ENCODE assay signal across 9 cellular contexts in the genomic region with DNA sequence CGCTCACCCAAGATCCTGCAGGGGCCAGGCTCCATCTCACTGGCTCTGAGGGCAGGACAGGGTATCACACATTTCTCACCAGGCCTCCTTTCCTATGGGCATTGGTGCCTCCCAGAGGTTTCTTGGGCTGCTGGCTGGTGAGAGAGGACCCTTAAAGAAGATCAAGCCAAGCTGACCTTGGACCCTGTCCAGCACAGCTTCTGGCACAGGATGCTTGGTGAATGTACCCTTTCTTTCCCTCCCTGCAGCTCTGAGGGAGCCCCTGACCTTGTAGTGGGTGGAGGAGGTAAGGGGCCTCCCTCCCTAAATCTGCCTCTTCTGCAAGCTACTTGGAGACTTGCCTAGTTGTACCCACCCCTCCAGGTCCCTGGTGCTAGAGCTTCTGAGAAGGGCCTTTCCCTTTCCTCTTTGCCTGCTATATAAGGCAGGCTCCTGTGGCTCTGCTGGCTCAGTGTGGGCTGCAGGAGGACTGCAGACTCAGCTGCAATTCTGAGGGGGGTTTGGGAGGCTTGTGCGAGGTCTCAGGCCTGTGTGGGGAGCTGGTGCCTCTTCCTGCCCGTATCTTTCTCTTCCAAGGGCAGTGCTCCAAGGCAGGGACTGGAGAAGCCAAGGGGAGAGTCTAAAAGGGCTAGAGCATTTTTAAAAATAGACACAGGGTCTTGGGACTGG. TPM values are rescaled to one million over a fixed set of nuclear protein-coding genes. Genes with fewer than 3 reads are reported as not detected.
A peak's percentile ranks its signal among the peaks of the same experiment; 100 is the strongest.
DNase-seq lines count a peak whose midpoint lies in the region; ATAC-seq and TF ChIP-seq lines count a peak whose summit lies in the region.
"Had no signal": no experiment of that assay in that cellular context is flagged by ENCODE, and none has a peak within 500 bp of the region (broad histone marks: within the 10 kb centered on the region; RNA-seq: fewer than 3 reads in every experiment).

No MANE protein-coding gene starts in this region.

- H3K9me3 ChIP-seq in psoas muscle, result no peaks in the 10 kb centered on the region

- intact Hi-C loops in psoas muscle (cut with DNase I), result no loop called here

- WGBS in psoas muscle, 3 donors, result 32 to 38% (median 33%) methylated on average over 3 of the region's 3 CpGs

- DNase-seq in EL (peak; percentile 45), fibroblast of gingiva (ENCODE audit: low read depth) (peak; percentile 25), psoas muscle (peak; percentile 30 to 68), DMS79 treated with DMSO at 0.1 percent for 48 hours (lab: John Stamatoyannopoulos, UW) (no peak), NCI-H2171 treated with DMSO at 0.1 percent for 48 hours (lab: John Stamatoyannopoulos, UW) (no peak)
- DNase-seq: T1000 had no signal

- no peak for TF ChIP-seq CTCF in psoas muscle (IDR thresholded peaks at IDR 0.05)

- ATAC-seq in SK-N-SH treated with all-trans-retinoic acid at 6 μM for 48 hours (peak; percentile 14), psoas muscle (peak; percentile 53 to 78 (median 66)), GM19452 (IDR thresholded peaks at IDR 0.05; ENCODE audit: unreplicated experiment) (no peak), HG02938 (IDR thresholded peaks at IDR 0.05; ENCODE audit: unreplicated experiment) (no peak)

- no peaks in the 10 kb centered on the region for H3K27me3 ChIP-seq in psoas muscle (ENCODE audit: insufficient read depth in 3 of 3, low read length in 2 of 3)

- H3K4me3 ChIP-seq in psoas muscle, result peak overlapping the region; percentile 18

- no peaks in the 10 kb centered on the region for H3K36me3 ChIP-seq in psoas muscle (ENCODE audit: insufficient read depth in 1 of 2, low read depth in 1 of 2)

- H3K27ac ChIP-seq in psoas muscle, result peak overlapping the region; percentile 85

- peaks cover 50% of the 10 kb centered on the region for H3K4me1 ChIP-seq in psoas muscle

TF ChIP-seq in SK-N-SH treated with all-trans-retinoic acid at 6 μM for 48 hours, 23 proteins besides CTCF, POLR2A, EP300 and RAD21:
- TF ChIP-seq ZC3H10 (CRISPR knock-in tag; IDR thresholded peaks at IDR 0.05) (no peak), ZNF70 (CRISPR knock-in tag; IDR thresholded peaks at IDR 0.05) (no peak), OSR1 (CRISPR knock-in tag; IDR thresholded peaks at IDR 0.05) (no peak), ARNTL (CRISPR knock-in tag; IDR thresholded peaks at IDR 0.05; ENCODE audit: borderline replicate concordance, low read depth) (no peak), RARB (CRISPR knock-in tag; IDR thresholded peaks at IDR 0.05) (no peak), ZFP30 (CRISPR knock-in tag; IDR thresholded peaks at IDR 0.05) (no peak), SNAI2 (CRISPR knock-in tag; IDR thresholded peaks at IDR 0.05) (no peak), PPARA (CRISPR knock-in tag; IDR thresholded peaks at IDR 0.05; ENCODE audit: borderline replicate concordance) (no peak), GLIS3 (CRISPR knock-in tag; IDR thresholded peaks at IDR 0.05) (no peak), CSDC2 (CRISPR knock-in tag; IDR thresholded peaks at IDR 0.05) (no peak), TOX (CRISPR knock-in tag; IDR thresholded peaks at IDR 0.05; ENCODE audit: borderline replicate concordance) (no peak), BACH2 (CRISPR knock-in tag; IDR thresholded peaks at IDR 0.05; ENCODE audit: borderline replicate concordance) (no peak), ZFP3 (CRISPR knock-in tag; IDR thresholded peaks at IDR 0.05) (no peak), ZNF565 (CRISPR knock-in tag; conservative IDR thresholded peaks at IDR 0.05; ENCODE audit: low read depth) (no peak)
- TF ChIP-seq, protein P1, sequence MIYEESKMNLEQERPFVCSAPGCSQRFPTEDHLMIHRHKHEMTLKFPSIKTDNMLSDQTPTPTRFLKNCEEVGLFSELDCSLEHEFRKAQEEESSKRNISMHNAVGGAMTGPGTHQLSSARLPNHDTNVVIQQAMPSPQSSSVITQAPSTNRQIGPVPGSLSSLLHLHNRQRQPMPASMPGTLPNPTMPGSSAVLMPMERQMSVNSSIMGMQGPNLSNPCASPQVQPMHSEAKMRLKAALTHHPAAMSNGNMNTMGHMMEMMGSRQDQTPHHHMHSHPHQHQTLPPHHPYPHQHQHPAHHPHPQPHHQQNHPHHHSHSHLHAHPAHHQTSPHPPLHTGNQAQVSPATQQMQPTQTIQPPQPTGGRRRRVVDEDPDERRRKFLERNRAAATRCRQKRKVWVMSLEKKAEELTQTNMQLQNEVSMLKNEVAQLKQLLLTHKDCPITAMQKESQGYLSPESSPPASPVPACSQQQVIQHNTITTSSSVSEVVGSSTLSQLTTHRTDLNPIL (CRISPR knock-in tag; IDR thresholded peaks at IDR 0.05; ENCODE audit: low read depth), result no peak
- TF ChIP-seq, protein P2, sequence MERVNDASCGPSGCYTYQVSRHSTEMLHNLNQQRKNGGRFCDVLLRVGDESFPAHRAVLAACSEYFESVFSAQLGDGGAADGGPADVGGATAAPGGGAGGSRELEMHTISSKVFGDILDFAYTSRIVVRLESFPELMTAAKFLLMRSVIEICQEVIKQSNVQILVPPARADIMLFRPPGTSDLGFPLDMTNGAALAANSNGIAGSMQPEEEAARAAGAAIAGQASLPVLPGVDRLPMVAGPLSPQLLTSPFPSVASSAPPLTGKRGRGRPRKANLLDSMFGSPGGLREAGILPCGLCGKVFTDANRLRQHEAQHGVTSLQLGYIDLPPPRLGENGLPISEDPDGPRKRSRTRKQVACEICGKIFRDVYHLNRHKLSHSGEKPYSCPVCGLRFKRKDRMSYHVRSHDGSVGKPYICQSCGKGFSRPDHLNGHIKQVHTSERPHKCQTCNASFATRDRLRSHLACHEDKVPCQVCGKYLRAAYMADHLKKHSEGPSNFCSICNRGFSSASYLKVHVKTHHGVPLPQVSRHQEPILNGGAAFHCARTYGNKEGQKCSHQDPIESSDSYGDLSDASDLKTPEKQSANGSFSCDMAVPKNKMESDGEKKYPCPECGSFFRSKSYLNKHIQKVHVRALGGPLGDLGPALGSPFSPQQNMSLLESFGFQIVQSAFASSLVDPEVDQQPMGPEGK (CRISPR knock-in tag; IDR thresholded peaks at IDR 0.05; ENCODE audit: borderline replicate concordance), result no peak
- TF ChIP-seq, protein P3, sequence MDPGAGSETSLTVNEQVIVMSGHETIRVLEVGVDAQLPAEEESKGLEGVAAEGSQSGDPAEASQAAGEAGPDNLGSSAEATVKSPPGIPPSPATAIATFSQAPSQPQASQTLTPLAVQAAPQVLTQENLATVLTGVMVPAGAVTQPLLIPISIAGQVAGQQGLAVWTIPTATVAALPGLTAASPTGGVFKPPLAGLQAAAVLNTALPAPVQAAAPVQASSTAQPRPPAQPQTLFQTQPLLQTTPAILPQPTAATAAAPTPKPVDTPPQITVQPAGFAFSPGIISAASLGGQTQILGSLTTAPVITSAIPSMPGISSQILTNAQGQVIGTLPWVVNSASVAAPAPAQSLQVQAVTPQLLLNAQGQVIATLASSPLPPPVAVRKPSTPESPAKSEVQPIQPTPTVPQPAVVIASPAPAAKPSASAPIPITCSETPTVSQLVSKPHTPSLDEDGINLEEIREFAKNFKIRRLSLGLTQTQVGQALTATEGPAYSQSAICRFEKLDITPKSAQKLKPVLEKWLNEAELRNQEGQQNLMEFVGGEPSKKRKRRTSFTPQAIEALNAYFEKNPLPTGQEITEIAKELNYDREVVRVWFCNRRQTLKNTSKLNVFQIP (CRISPR knock-in tag; IDR thresholded peaks at IDR 0.05; ENCODE audit: borderline replicate concordance, low read depth), result no peak
- TF ChIP-seq, protein P4, sequence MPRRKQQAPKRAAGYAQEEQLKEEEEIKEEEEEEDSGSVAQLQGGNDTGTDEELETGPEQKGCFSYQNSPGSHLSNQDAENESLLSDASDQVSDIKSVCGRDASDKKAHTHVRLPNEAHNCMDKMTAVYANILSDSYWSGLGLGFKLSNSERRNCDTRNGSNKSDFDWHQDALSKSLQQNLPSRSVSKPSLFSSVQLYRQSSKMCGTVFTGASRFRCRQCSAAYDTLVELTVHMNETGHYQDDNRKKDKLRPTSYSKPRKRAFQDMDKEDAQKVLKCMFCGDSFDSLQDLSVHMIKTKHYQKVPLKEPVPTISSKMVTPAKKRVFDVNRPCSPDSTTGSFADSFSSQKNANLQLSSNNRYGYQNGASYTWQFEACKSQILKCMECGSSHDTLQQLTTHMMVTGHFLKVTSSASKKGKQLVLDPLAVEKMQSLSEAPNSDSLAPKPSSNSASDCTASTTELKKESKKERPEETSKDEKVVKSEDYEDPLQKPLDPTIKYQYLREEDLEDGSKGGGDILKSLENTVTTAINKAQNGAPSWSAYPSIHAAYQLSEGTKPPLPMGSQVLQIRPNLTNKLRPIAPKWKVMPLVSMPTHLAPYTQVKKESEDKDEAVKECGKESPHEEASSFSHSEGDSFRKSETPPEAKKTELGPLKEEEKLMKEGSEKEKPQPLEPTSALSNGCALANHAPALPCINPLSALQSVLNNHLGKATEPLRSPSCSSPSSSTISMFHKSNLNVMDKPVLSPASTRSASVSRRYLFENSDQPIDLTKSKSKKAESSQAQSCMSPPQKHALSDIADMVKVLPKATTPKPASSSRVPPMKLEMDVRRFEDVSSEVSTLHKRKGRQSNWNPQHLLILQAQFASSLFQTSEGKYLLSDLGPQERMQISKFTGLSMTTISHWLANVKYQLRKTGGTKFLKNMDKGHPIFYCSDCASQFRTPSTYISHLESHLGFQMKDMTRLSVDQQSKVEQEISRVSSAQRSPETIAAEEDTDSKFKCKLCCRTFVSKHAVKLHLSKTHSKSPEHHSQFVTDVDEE (CRISPR knock-in tag; IDR thresholded peaks at IDR 0.05), result no peak

RNA-seq across cellular contexts. Expression of a gene that starts 11.8 kb away (rescaled TPM):
- total RNA-seq in psoas muscle, result 100 to 1,000 TPM in 3 of 4 donors, 10 to 100 TPM in 1; 97.2 to 166 (median 111) TPM
- polyA plus RNA-seq in psoas muscle, result 10 to 100 TPM; 57.6 to 72.4 (median 72.3) TPM

Comparison
In these comparisons a context has a peak if more than half of its experiments do, and no peak if none do; other contexts are left out.
1. DNase-seq: peak in EL (single experiment), fibroblast of gingiva (single experiment) and psoas muscle (2 of 2); none in DMS79 treated with DMSO at 0.1 percent for 48 hours (single experiment) and NCI-H2171 treated with DMSO at 0.1 percent for 48 hours (single experiment).
2. ATAC-seq: peak in SK-N-SH treated with all-trans-retinoic acid at 6 μM for 48 hours (single experiment) and psoas muscle (4 of 4); none in GM19452 (single experiment) and HG02938 (single experiment).